Comparison of ENCODE assay signal across 14 cellular contexts in genomic region chr19:11064831-11065303, GRCh38. TPM values are rescaled to one million over a fixed set of nuclear protein-coding genes. Genes with fewer than 3 reads are reported as not detected.
DNase-seq lines count a peak whose midpoint lies in the region; ATAC-seq, FAIRE-seq and TF ChIP-seq lines count a peak whose summit lies in the region.
"Had no signal": no experiment of that assay in that cellular context is flagged by ENCODE, and none has a peak within 500 bp of the region (broad histone marks: within the 10 kb centered on the region; RNA-seq: fewer than 3 reads in every experiment).

No MANE protein-coding gene starts in this region.

- H3K4me1 Mint-ChIP-seq in MCF 10A (ENCODE audit: insufficient read depth, unreplicated experiment) (peaks cover 4% of the 10 kb centered on the region), immature natural killer cell (no peaks in the 10 kb centered on the region)

- TF ChIP-seq EP300 in GM12878 (IDR thresholded peaks at IDR 0.05; ENCODE audit: borderline replicate concordance in 1 of 2, control insufficient read depth in 1 of 2, low read depth in 2 of 2, low read length in 2 of 2) (no peak), HepG2 (IDR thresholded peaks at IDR 0.05; ENCODE audit: low read depth in 2 of 2, low read length in 2 of 2) (no peak), HepG2 (CRISPR knock-in tag; IDR thresholded peaks at IDR 0.05; ENCODE audit: borderline replicate concordance) (no peak)

- CTCF ChIA-PET in MCF 10A (lab: Yijun Ruan, JAX) (interaction anchor here (0.8 to 1.1 kb wide), 3 partner anchors 15 to 78 kb away, joined by 4 to 6 read pairs (median 4); no protein-coding TSS in a partner anchor), GM12878 (lab: Yijun Ruan, JAX) (interaction anchor here (1.6 kb wide), 1 partner anchor 29 kb away, joined by 7 read pairs; no protein-coding TSS in a partner anchor), HepG2 (lab: Yijun Ruan, JAX; ENCODE audit: low intra/inter-chr PET ratio, low total read pairs) (no interaction called here)

- H2AFZ ChIP-seq in GM12878 (ENCODE audit: control insufficient read depth, low read depth, low read length) = no peak overlapping the region
- H2AFZ ChIP-seq in HepG2 (ENCODE audit: low read length) = no peak overlapping the region

- H4K20me1 ChIP-seq in GM12878 (ENCODE audit: control insufficient read depth, insufficient read depth) (no peaks in the 10 kb centered on the region), HepG2 (ENCODE audit: insufficient read depth, low read length) (no peaks in the 10 kb centered on the region)

- BruUV-seq in MCF 10A (replicated peaks; lab: Mats Ljungman, UMichigan) = no TSS peak
- BruUV-seq in GM12878 (replicated peaks; lab: Mats Ljungman, UMichigan) = no TSS peak
- no TSS peak for BruUV-seq in HepG2 (replicated peaks; lab: Mats Ljungman, UMichigan)

- intact Hi-C loops in MCF 10A (cut with micrococcal nuclease) = no loop called here
- intact Hi-C loops in breast epithelium (cut with DNase I; ENCODE audit: low total_unique reads) = no loop called here
- intact Hi-C loops in GM12878 (cut with micrococcal nuclease; ENCODE audit: unreplicated experiment) = no loop called here
- intact Hi-C loops in HepG2 (cut with micrococcal nuclease; ENCODE audit: unreplicated experiment) = no loop called here
- intact Hi-C loops in upper lobe of right lung (cut with DNase I) = no loop called here
- intact Hi-C loops in spleen (cut with DNase I; ENCODE audit: low total_unique reads) = no loop called here

- SMC1A ChIA-PET in GM12878 (lab: Charles Lee; ENCODE audit: uncharacterized antibody, unreplicated experiment) = interaction anchor here (1.2 to 1.5 kb wide), 2 partner anchors 15 to 123 kb away, joined by 3 read pairs; no protein-coding TSS in a partner anchor

- 98% methylated on average over 10 of the region's 10 CpGs for WGBS in GM12878 (ENCODE audit: insufficient coverage, insufficient replicate concordance, low lambda C conversion rate, missing lambda C conversion rate)
- 82% methylated on average over 10 of the region's 10 CpGs for WGBS in HepG2 (ENCODE audit: low lambda C conversion rate)
- 71 to 78% (median 74%) methylated on average over 10 of the region's 10 CpGs for WGBS in spleen, 5 donors

- H3K4me1 ChIP-seq in breast epithelium (no peaks in the 10 kb centered on the region), GM12878 (ENCODE audit: control insufficient read depth, insufficient read depth, low read length) (no peaks in the 10 kb centered on the region), HepG2 (ENCODE audit: insufficient read depth, low read length) (peaks cover 41% of the 10 kb centered on the region), upper lobe of right lung (no peaks in the 10 kb centered on the region), spleen (peaks cover 0 to 13% (median 3%) of the 10 kb centered on the region in 6 donors)

- ATAC-seq in GM12878 = no peak
- no peak for ATAC-seq in HepG2
- peak; percentile 6 for ATAC-seq in upper lobe of right lung
- no peak for ATAC-seq in GM19463 (IDR thresholded peaks at IDR 0.05; ENCODE audit: unreplicated experiment)
- ATAC-seq: SK-N-SH treated with all-trans-retinoic acid at 6 μM for 48 hours; stimulated activated naive B cell treated with anti-CD40 and anti-IgM and Interleukin-4, amounts not matched to agents 10 μg/mL and 1 μg/mL and 100 μg/mL, for 72 hours had no signal

- H3K27ac Mint-ChIP-seq in MCF 10A (ENCODE audit: low read depth, unreplicated experiment) = no peak overlapping the region
- H3K27ac Mint-ChIP-seq in immature natural killer cell = peak overlapping the region in 1 of 6 donors; percentile 46
- H3K27ac Mint-ChIP-seq: activated CD4-positive, alpha-beta memory T cell treated with anti-CD3 and anti-CD28 coated beads, Interleukin-2, amount 10 ng/mL, durations not matched to agents 7 days and 5 days had no signal

- H3K79me2 ChIP-seq in GM12878 (ENCODE audit: control insufficient read depth, insufficient read depth, low read length) (no peaks in the 10 kb centered on the region), HepG2 (ENCODE audit: insufficient read depth, low read length) (no peaks in the 10 kb centered on the region)

- DNase-seq in MCF 10A (ENCODE audit: unreplicated experiment) (peak; percentile 58), breast epithelium (ENCODE audit: low spot score in 2 of 2) (no peak), GM12878 (ENCODE audit: low read depth, low spot score) (no peak), HepG2 (ENCODE audit: low spot score) (no peak), upper lobe of right lung (no peak), immature natural killer cell (no peak), spleen (no peak)
- DNase-seq: activated CD4-positive, alpha-beta memory T cell treated with anti-CD3 and anti-CD28 coated beads, Interleukin-2, amount 10 ng/mL, durations not matched to agents 7 days and 5 days; GOT3; naive B cell; NCI-H2227 treated with DMSO at 0.1 percent for 48 hours; stimulated activated naive B cell treated with anti-CD40 and anti-IgM and Interleukin-4, amounts not matched to agents 10 μg/mL and 1 μg/mL and 100 μg/mL, for 72 hours had no signal

- H3K27me3 Mint-ChIP-seq in MCF 10A (ENCODE audit: insufficient read depth, unreplicated experiment) (no peaks in the 10 kb centered on the region), immature natural killer cell (ENCODE audit: low read depth in 3 of 3) (peaks cover 0 to 2% (median 1%) of the 10 kb centered on the region in 3 donors)
- H3K27me3 Mint-ChIP-seq: activated CD4-positive, alpha-beta memory T cell treated with anti-CD3 and anti-CD28 coated beads, Interleukin-2, amount 10 ng/mL, durations not matched to agents 7 days and 5 days had no signal

- H3K27me3 ChIP-seq in breast epithelium (no peaks in the 10 kb centered on the region), GM12878 (replicated peaks in 1 of 2; ENCODE audit: control insufficient read depth in 2 of 2, insufficient read depth in 2 of 2, low read length in 1 of 2) (no peaks in the 10 kb centered on the region), HepG2 (ENCODE audit: control insufficient read depth in 1 of 2, insufficient read depth in 2 of 2, low read length in 2 of 2) (no peaks in the 10 kb centered on the region), upper lobe of right lung (no peaks in the 10 kb centered on the region), spleen (replicated peaks in 1 of 7) (no peaks in the 10 kb centered on the region)

- FAIRE-seq in GM12878 (lab: Jason Lieb, UNC) (no peak), HepG2 (lab: Jason Lieb, UNC) (no peak)

- H3K9ac ChIP-seq in GM12878 (ENCODE audit: control insufficient read depth, insufficient read depth, low read length) = no peak overlapping the region
- H3K9ac ChIP-seq in HepG2 (ENCODE audit: insufficient read depth, low read depth, low read length) = no peak overlapping the region

- H3K4me2 ChIP-seq in GM12878 (ENCODE audit: control insufficient read depth, insufficient read depth) (no peak overlapping the region), HepG2 (ENCODE audit: low read depth, low read length) (no peak overlapping the region)

- H3K27ac ChIP-seq in breast epithelium (no peak overlapping the region), GM12878 (ENCODE audit: control insufficient read depth, insufficient read depth) (no peak overlapping the region), HepG2 (ENCODE audit: extremely low read length, insufficient read depth, low read length) (no peak overlapping the region), upper lobe of right lung (no peak overlapping the region), spleen (peak overlapping the region in 1 of 8 donors; percentile 19)

- no peaks in the 10 kb centered on the region for H3K36me3 ChIP-seq in breast epithelium
- peaks cover 5 to 11% of the 10 kb centered on the region in 2 experiments; a peak in 3 of 4 replicates for H3K36me3 ChIP-seq in GM12878 (ENCODE audit: control insufficient read depth in 2 of 2, insufficient read depth in 2 of 2, low read length in 1 of 2)
- H3K36me3 ChIP-seq in HepG2 (replicated peaks in 1 of 2; ENCODE audit: control insufficient read depth in 1 of 2, insufficient read depth in 2 of 2, low read length in 2 of 2) = peaks cover 3 to 6% of the 10 kb centered on the region in 2 experiments; a peak in 3 of 5 replicates
- peaks cover 19% of the 10 kb centered on the region for H3K36me3 ChIP-seq in upper lobe of right lung
- peaks cover 0 to 74% (median 24%) of the 10 kb centered on the region in 6 donors for H3K36me3 ChIP-seq in spleen

- no peak overlapping the region for H3K4me3 Mint-ChIP-seq in MCF 10A (ENCODE audit: unreplicated experiment)
- H3K4me3 Mint-ChIP-seq in immature natural killer cell = no peak overlapping the region
- H3K4me3 Mint-ChIP-seq: activated CD4-positive, alpha-beta memory T cell treated with anti-CD3 and anti-CD28 coated beads, Interleukin-2, amount 10 ng/mL, durations not matched to agents 7 days and 5 days; naive B cell; stimulated activated naive B cell treated with anti-CD40 and anti-IgM and Interleukin-4, amounts not matched to agents 10 μg/mL and 1 μg/mL and 100 μg/mL, for 72 hours had no signal

- TF ChIP-seq CTCF in MCF 10A (IDR thresholded peaks at IDR 0.05; ENCODE audit: unreplicated experiment) = no peak
- no peak for TF ChIP-seq CTCF in breast epithelium (IDR thresholded peaks at IDR 0.05)
- TF ChIP-seq CTCF in GM12878 (IDR thresholded peaks at IDR 0.05 in 2 of 3, conservative IDR thresholded peaks at IDR 0.05 in 1 of 3; ENCODE audit: control insufficient read depth in 2 of 3, extremely low read depth in 1 of 3, insufficient read depth in 1 of 3, low read depth in 3 of 3, low read length in 3 of 3) = no peak
- no peak for TF ChIP-seq CTCF in HepG2 (CRISPR knock-in tag; IDR thresholded peaks at IDR 0.05)
- no peak for TF ChIP-seq CTCF in upper lobe of right lung (IDR thresholded peaks at IDR 0.05)
- TF ChIP-seq CTCF in spleen (IDR thresholded peaks at IDR 0.05 in 8 of 11, conservative IDR thresholded peaks at IDR 0.05 in 3 of 11) = no peak

- H3K9me3 ChIP-seq in breast epithelium (no peaks in the 10 kb centered on the region), GM12878 (replicated peaks; ENCODE audit: control insufficient read depth, insufficient read depth, low read length) (no peaks in the 10 kb centered on the region), HepG2 (ENCODE audit: low read length) (no peaks in the 10 kb centered on the region), upper lobe of right lung (no peaks in the 10 kb centered on the region), spleen (peaks cover 0 to 6% (median 0%) of the 10 kb centered on the region in 8 donors)

- RAD21 ChIA-PET in GM12878 (lab: Charles Lee; ENCODE audit: unreplicated experiment) = no interaction called here

- POLR2A ChIA-PET in MCF 10A (lab: Yijun Ruan, JAX) (interaction anchor here (1.0 to 1.4 kb wide), 4 partner anchors 24 to 66 kb away, joined by 3 to 4 read pairs (median 3); partner anchors contain the start of gene LDLR), GM12878 (lab: Charles Lee) (no interaction called here), HepG2 (lab: Yijun Ruan, JAX) (no interaction called here)

- H3K9me3 Mint-ChIP-seq in MCF 10A (ENCODE audit: unreplicated experiment) (no peaks in the 10 kb centered on the region), immature natural killer cell (no peaks in the 10 kb centered on the region)
- H3K9me3 Mint-ChIP-seq: activated CD4-positive, alpha-beta memory T cell treated with anti-CD3 and anti-CD28 coated beads, Interleukin-2, amount 10 ng/mL, durations not matched to agents 7 days and 5 days had no signal

- H3K36me3 Mint-ChIP-seq in MCF 10A (ENCODE audit: insufficient read depth, unreplicated experiment) (peaks cover 38% of the 10 kb centered on the region), immature natural killer cell (peaks cover 0 to 8% (median 4%) of the 10 kb centered on the region in 3 donors)

- in situ Hi-C loops in GM12878 (cut with MboI) = no loop called here
- in situ Hi-C loops in HepG2 (cut with HindIII; ENCODE audit: extremely low pct_ligation_motif_present, low pct_unique_long_range_greater_than_20kb) = no loop called here

- TF ChIP-seq POLR2A in breast epithelium (IDR thresholded peaks at IDR 0.05) (no peak), GM12878 (IDR thresholded peaks at IDR 0.05; ENCODE audit: low read depth, low read length) (no peak), HepG2 (IDR thresholded peaks at IDR 0.05; ENCODE audit: insufficient read depth in 1 of 2, low read depth in 2 of 2, low read length in 2 of 2) (no peak), spleen (IDR thresholded peaks at IDR 0.05) (no peak)

- no peak overlapping the region for H3K4me3 ChIP-seq in breast epithelium
- no peak overlapping the region for H3K4me3 ChIP-seq in GM12878
- H3K4me3 ChIP-seq in HepG2 (replicated peaks in 1 of 3; ENCODE audit: insufficient read depth in 1 of 3, low read depth in 2 of 3, low read length in 3 of 3) = no peak overlapping the region
- H3K4me3 ChIP-seq in upper lobe of right lung = no peak overlapping the region
- no peak overlapping the region for H3K4me3 ChIP-seq in spleen

- TF ChIP-seq RAD21 in GM12878 (IDR thresholded peaks at IDR 0.05; ENCODE audit: insufficient read depth, low read depth, low read length) (no peak), HepG2 (CRISPR knock-in tag; IDR thresholded peaks at IDR 0.05) (no peak)

RNA-seq across cellular contexts. Expression of gene LDLR, which starts 24.4 kb away (rescaled TPM):
- total RNA-seq in MCF 10A (2022) (126 and 127 TPM in 2 replicates), breast epithelium (10 to 100 TPM; 12.6 to 47.4 (median 45.6) TPM), GM12878 (2014; rRNA removed) (39.0 and 43.4 TPM in 2 replicates), GM12878 (2014; rRNA removed; fragmentation: Illumina TruSeq; extraction: Trizol) (29.4 and 30.7 TPM in 2 replicates), GM12878 (2021) (56.8 and 59.2 TPM in 2 replicates), HepG2 (2016; rRNA removed; fragmentation: Illumina TruSeq; extraction: Trizol) (24.0 and 51.6 TPM in 2 replicates), upper lobe of right lung (242 TPM), spleen (100 to 1,000 TPM in 1 of 7 donors, 10 to 100 TPM in 6; 17.9 to 117 (median 49.0) TPM)
- total RNA-seq in GM12878 (2013; cell fraction: nucleolus; rRNA removed) = 218 and 237 TPM in 2 replicates
- 13.2 TPM for polyA plus RNA-seq in GM12878 (2011; ENCODE audit: low read depth)
- polyA plus RNA-seq in GM12878 (2011; rRNA removed) (19.4 and 42.8 TPM in 2 replicates), GM12878 (2014; fragmentation: Illumina TruSeq; extraction: Trizol) (23.1 and 25.3 TPM in 2 replicates), GM12878 (2014; fragmentation: Nextera tagmentation; extraction: Ambion mirVana) (10 to 100 TPM; 11.3 to 15.9 TPM), GM12878 (2014; rRNA removed) (26.7 and 38.4 TPM in 2 replicates), GM12878 (2016; fragmentation: Nextera tagmentation; extraction: Ambion mirVana) (10 to 100 TPM; 17.1 to 18.5 TPM), HepG2 (2011; rRNA removed) (92.5 and 135 TPM in 2 replicates), immature natural killer cell (10 to 100 TPM; 10.8 to 28.1 (median 22.8) TPM), spleen (10 to 100 TPM in 1 of 3 donors, 1 to 10 TPM in 2; 7.0 to 15.7 (median 7.8) TPM)
- polyA plus RNA-seq in GM12878 (2011; cell fraction: cytosol; rRNA removed) = 34.6 and 36.3 TPM in 2 replicates
- 49.0 and 57.5 TPM in 2 replicates for polyA plus RNA-seq in GM12878 (2011; cell fraction: nucleus; rRNA removed)
- 26.4 and 34.5 TPM in 2 replicates for polyA plus RNA-seq in GM12878 (2012)
- polyA minus RNA-seq in GM12878 (2011; rRNA and poly(A)+ RNA removed) = 95.8 and 116 TPM in 2 replicates
- polyA minus RNA-seq in GM12878 (2011; cell fraction: cytosol; rRNA and poly(A)+ RNA removed) = 39.6 and 41.5 TPM in 2 replicates
- 80.6 and 135 TPM in 2 replicates for polyA minus RNA-seq in GM12878 (2011; cell fraction: nucleus; rRNA and poly(A)+ RNA removed)
- 18.8 and 19.8 TPM in 2 replicates for total RNA-seq in HepG2 (2016; cell fraction: cytosol; rRNA removed; fragmentation: Illumina TruSeq; extraction: Trizol; ENCODE audit: low read depth)
- total RNA-seq in HepG2 (2016; cell fraction: insoluble cytoplasmic fraction; rRNA removed; fragmentation: Illumina TruSeq; extraction: Trizol) = 20.6 and 54.1 TPM in 2 replicates
- 25.2 and 30.7 TPM in 2 replicates for total RNA-seq in HepG2 (2016; cell fraction: membrane; rRNA removed; fragmentation: Illumina TruSeq; extraction: Trizol)
- total RNA-seq in HepG2 (2016; cell fraction: nucleus; rRNA removed; fragmentation: Illumina TruSeq; extraction: Trizol) = 55.9 and 71.2 TPM in 2 replicates
- polyA plus RNA-seq in HepG2 (2011; cell fraction: cytosol; rRNA removed) = 45.7 and 58.8 TPM in 2 replicates
- 95.8 and 112 TPM in 2 replicates for polyA plus RNA-seq in HepG2 (2011; cell fraction: nucleus; rRNA removed)
- 45.0 and 107 TPM in 2 replicates for polyA plus RNA-seq in HepG2 (2012)
- 3.2 and 4.4 TPM in 2 replicates for polyA plus RNA-seq in HepG2 (2016; cell fraction: cytosol; fragmentation: Illumina TruSeq; extraction: Trizol; ENCODE audit: low read depth)
- 11.3 and 19.1 TPM in 2 replicates for polyA plus RNA-seq in HepG2 (2016; cell fraction: insoluble cytoplasmic fraction; fragmentation: Illumina TruSeq; extraction: Trizol; ENCODE audit: low read depth)
- polyA plus RNA-seq in HepG2 (2016; cell fraction: membrane; fragmentation: Illumina TruSeq; extraction: Trizol; ENCODE audit: low read depth) = 6.6 and 7.9 TPM in 2 replicates
- 79.1 and 81.9 TPM in 2 replicates for polyA plus RNA-seq in HepG2 (2016; cell fraction: nucleus; fragmentation: Illumina TruSeq; extraction: Trizol; ENCODE audit: insufficient read depth, low read depth)
- 183 and 246 TPM in 2 replicates for polyA minus RNA-seq in HepG2 (2011; rRNA and poly(A)+ RNA removed; ENCODE audit: low replicate concordance)
- 98.4 and 116 TPM in 2 replicates for polyA minus RNA-seq in HepG2 (2011; cell fraction: cytosol; rRNA and poly(A)+ RNA removed)
- 110 and 155 TPM in 2 replicates for polyA minus RNA-seq in HepG2 (2011; cell fraction: nucleus; rRNA and poly(A)+ RNA removed)
